Comparison of ENCODE assay signal across 9 cellular contexts in genomic region chr6:133895573-133896343, GRCh38. TPM values are rescaled to one million over a fixed set of nuclear protein-coding genes. Genes with fewer than 3 reads are reported as not detected.
DNase-seq lines count a peak whose midpoint lies in the region; ATAC-seq and TF ChIP-seq lines count a peak whose summit lies in the region.
"Had no signal": no experiment of that assay in that cellular context is flagged by ENCODE, and none has a peak within 500 bp of the region (broad histone marks: within the 10 kb centered on the region; RNA-seq: fewer than 3 reads in every experiment).

No MANE protein-coding gene starts in this region.

- H4K20me1 ChIP-seq in GM23248 (ENCODE audit: insufficient read depth), result no peaks in the 10 kb centered on the region

- H2AFZ ChIP-seq in GM23248, result peak overlapping the region; percentile 60

- ATAC-seq in gastrocnemius medialis (peak; percentile 14 to 50), GM21447 (IDR thresholded peaks at IDR 0.05; ENCODE audit: unreplicated experiment) (no peak), HG03460 (IDR thresholded peaks at IDR 0.05; ENCODE audit: unreplicated experiment) (no peak)

- no peaks in the 10 kb centered on the region for H3F3A ChIP-seq in GM23248 (ENCODE audit: insufficient read depth)

- no peak for TF ChIP-seq POLR2A in gastrocnemius medialis (IDR thresholded peaks at IDR 0.05)

- no peak overlapping the region for H3K9ac ChIP-seq in GM23248

- intact Hi-C loops in gastrocnemius medialis (cut with DNase I; ENCODE audit: low total_unique reads), result no loop called here

- H3K79me2 ChIP-seq in GM23248 (ENCODE audit: insufficient read depth), result no peaks in the 10 kb centered on the region

- H3K27ac ChIP-seq in GM23248, result no peak overlapping the region
- H3K27ac ChIP-seq in gastrocnemius medialis, result no peak overlapping the region

- H3K4me3 ChIP-seq in GM23248 (peak overlapping the region; percentile 60), gastrocnemius medialis (peak overlapping the region; percentile 23 to 37 (median 36))

- no peaks in the 10 kb centered on the region for H3K9me2 ChIP-seq in GM23248 (ENCODE audit: insufficient read depth)

- H3K36me3 ChIP-seq in GM23248 (ENCODE audit: low read depth) (no peaks in the 10 kb centered on the region), gastrocnemius medialis (no peaks in the 10 kb centered on the region)

- no peaks in the 10 kb centered on the region for H3K4me1 ChIP-seq in GM23248 (ENCODE audit: insufficient read depth)
- H3K4me1 ChIP-seq in gastrocnemius medialis, result peaks cover 6 to 12% of the 10 kb centered on the region in 2 donors

- H3K9me3 ChIP-seq in GM23248 (ENCODE audit: low read depth) (no peaks in the 10 kb centered on the region), gastrocnemius medialis (no peaks in the 10 kb centered on the region)

- DNase-seq in GM23248, result peak; percentile 56
- peak; percentile 13 for DNase-seq in cerebellar cortex (ENCODE audit: low spot score)
- DNase-seq in iPS-NIHi11 (ENCODE audit: low spot score), result peak; percentile 18
- no peak for DNase-seq in gastrocnemius medialis
- no peak for DNase-seq in KG1 (lab: John Stamatoyannopoulos, UW)
- no peak for DNase-seq in A172 (ENCODE audit: low spot score)
- DNase-seq: effector memory CD4-positive, alpha-beta T cell had no signal

- TF ChIP-seq CTCF in gastrocnemius medialis (IDR thresholded peaks at IDR 0.05 in 4 of 5, conservative IDR thresholded peaks at IDR 0.05 in 1 of 5), result no peak

- peaks cover 48% of the 10 kb centered on the region for H3K27me3 ChIP-seq in GM23248 (replicated peaks; ENCODE audit: insufficient read depth)
- peaks cover 23 to 43% (median 25%) of the 10 kb centered on the region in 3 donors for H3K27me3 ChIP-seq in gastrocnemius medialis

- in situ Hi-C loops in GM23248 (cut with MboI), result no loop called here
- in situ Hi-C loops in gastrocnemius medialis (cut with MboI; ENCODE audit: low sequenced_read_pairs in 4 of 4), result no loop called here

- H3K4me2 ChIP-seq in GM23248 (ENCODE audit: unreplicated experiment), result peak overlapping the region; percentile 53

- 8% methylated on average over 44 to 45 of the region's 45 CpGs for WGBS in GM23248 (ENCODE audit: low coverage in 1 of 2, low lambda C conversion rate in 2 of 2, missing lambda C conversion rate in 2 of 2), 2 experiments

RNA-seq across cellular contexts. Expression of gene TCF21, which starts 6.8 kb away (rescaled TPM):
- total RNA-seq in GM23248 (2014; rRNA removed; shearing (Covaris generic)), result 2.4 and 4.1 TPM in 2 replicates
- 3.8 and 4.0 TPM in 2 replicates for polyA plus RNA-seq in GM23248 (2016; fragmentation: Nextera tagmentation; extraction: Ambion mirVana)
- under 1 TPM in 3 of 4 donors, not detected in 1; 0.24 to 0.41 (median 0.26) TPM for total RNA-seq in gastrocnemius medialis
- not detected in 2 replicates for total RNA-seq in A172 (2014; rRNA removed; shearing (Covaris generic))

RNA-seq across cellular contexts. Expression of gene TBPL1, which starts 57.3 kb away (rescaled TPM):
- total RNA-seq in GM23248 (2014; rRNA removed; shearing (Covaris generic)), result 40.5 and 42.7 TPM in 2 replicates
- 46.0 and 53.5 TPM in 2 replicates for polyA plus RNA-seq in GM23248 (2016; fragmentation: Nextera tagmentation; extraction: Ambion mirVana)
- 1 to 10 TPM in 3 of 4 donors, under 1 TPM in 1; 0.85 to 9.1 (median 4.7) TPM for total RNA-seq in gastrocnemius medialis
- 31.1 and 32.3 TPM in 2 replicates for total RNA-seq in A172 (2014; rRNA removed; shearing (Covaris generic))

Comparison
In these comparisons a context has a peak if more than half of its experiments do, and no peak if none do; other contexts are left out.
1. DNase-seq: peak in GM23248 (single experiment), cerebellar cortex (single experiment) and iPS-NIHi11 (single experiment); none in gastrocnemius medialis (0 of 2), KG1 (single experiment) and A172 (single experiment).
2. ATAC-seq: peak in gastrocnemius medialis (2 of 2); none in GM21447 (single experiment) and HG03460 (single experiment).